ENCODE assay signal across 21 cellular contexts in the genomic region with DNA sequence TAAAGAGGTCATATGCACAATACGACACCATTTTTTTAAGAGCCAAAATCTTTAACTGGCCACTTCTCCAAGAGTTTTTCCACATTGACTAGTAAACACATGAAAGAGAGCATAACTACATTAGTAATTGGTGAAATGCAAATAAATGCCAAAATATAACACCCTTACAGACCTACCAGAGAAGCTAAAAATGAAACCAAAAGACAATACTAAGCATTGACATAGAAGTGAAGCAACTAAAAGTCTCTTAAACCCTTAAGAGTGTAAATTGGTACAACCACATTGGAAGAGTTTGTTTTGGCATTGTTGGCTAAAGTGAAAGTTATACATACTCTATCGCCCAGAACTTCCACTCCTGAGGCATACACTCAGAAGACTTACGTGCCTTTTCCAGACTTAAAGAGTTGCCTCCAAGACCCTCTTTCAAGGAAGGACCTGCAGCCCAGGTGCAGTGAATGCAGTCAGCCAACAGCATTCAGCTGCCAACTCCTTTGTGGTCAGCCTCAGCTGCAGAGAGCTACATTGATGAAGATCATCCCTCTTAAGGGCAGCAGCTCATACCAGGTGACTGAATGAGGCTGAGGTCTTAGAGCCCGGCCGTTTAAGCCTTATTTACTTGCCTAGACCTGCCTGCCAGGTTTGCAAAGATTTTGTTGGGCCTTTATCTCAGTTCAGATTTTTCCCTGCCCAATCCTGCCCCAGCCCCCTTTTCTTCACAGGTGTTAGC.
DNase-seq lines count a peak whose midpoint lies in the region; ATAC-seq, FAIRE-seq and TF ChIP-seq lines count a peak whose summit lies in the region.
"Had no signal": no experiment of that assay in that cellular context is flagged by ENCODE, and none has a peak within 500 bp of the region (broad histone marks: within the 10 kb centered on the region; RNA-seq: fewer than 3 reads in every experiment).

No MANE protein-coding gene starts in this region.

- FAIRE-seq in astrocyte (lab: Jason Lieb, UNC) = no peak
- FAIRE-seq: A204.1 had no signal

- H3K36me3 Mint-ChIP-seq in astrocyte (ENCODE audit: low read depth, unreplicated experiment) = no peaks in the 10 kb centered on the region
- no peaks in the 10 kb centered on the region for H3K36me3 Mint-ChIP-seq in stimulated activated memory B cell treated with anti-CD40 and anti-IgM and Interleukin-4, amounts not matched to agents 10 μg/mL and 1 μg/mL and 100 μg/mL, for 72 hours
- H3K36me3 Mint-ChIP-seq: brain; naive thymus-derived CD4-positive, alpha-beta T cell had no signal

- H3K4me3 Mint-ChIP-seq in astrocyte (ENCODE audit: unreplicated experiment) = no peak overlapping the region
- no peak overlapping the region for H3K4me3 Mint-ChIP-seq in stimulated activated memory B cell treated with anti-CD40 and anti-IgM and Interleukin-4, amounts not matched to agents 10 μg/mL and 1 μg/mL and 100 μg/mL, for 72 hours
- H3K4me3 Mint-ChIP-seq: brain; effector memory CD8-positive, alpha-beta T cell; naive thymus-derived CD4-positive, alpha-beta T cell had no signal

- peak; percentile 27 for ATAC-seq in stimulated activated memory B cell treated with anti-CD40 and anti-IgM and Interleukin-4, amounts not matched to agents 10 μg/mL and 1 μg/mL and 100 μg/mL, for 72 hours
- ATAC-seq: effector memory CD8-positive, alpha-beta T cell; naive thymus-derived CD4-positive, alpha-beta T cell had no signal

- H3K27ac Mint-ChIP-seq in astrocyte (ENCODE audit: unreplicated experiment) = no peak overlapping the region
- H3K27ac Mint-ChIP-seq in stimulated activated memory B cell treated with anti-CD40 and anti-IgM and Interleukin-4, amounts not matched to agents 10 μg/mL and 1 μg/mL and 100 μg/mL, for 72 hours = no peak overlapping the region
- H3K27ac Mint-ChIP-seq: effector memory CD8-positive, alpha-beta T cell; naive thymus-derived CD4-positive, alpha-beta T cell had no signal

- no peaks in the 10 kb centered on the region for H3K27me3 ChIP-seq in astrocyte (ENCODE audit: insufficient read depth, low read length)
- H3K27me3 ChIP-seq: BE2C, stomach, tibial nerve had no signal

- no peaks in the 10 kb centered on the region for H3K27me3 Mint-ChIP-seq in astrocyte (ENCODE audit: low read depth, unreplicated experiment)
- H3K27me3 Mint-ChIP-seq in stimulated activated memory B cell treated with anti-CD40 and anti-IgM and Interleukin-4, amounts not matched to agents 10 μg/mL and 1 μg/mL and 100 μg/mL, for 72 hours = no peaks in the 10 kb centered on the region
- H3K27me3 Mint-ChIP-seq: brain; effector memory CD8-positive, alpha-beta T cell; naive thymus-derived CD4-positive, alpha-beta T cell had no signal

- no peaks in the 10 kb centered on the region for H3K4me1 Mint-ChIP-seq in astrocyte (ENCODE audit: low read depth, unreplicated experiment)
- no peaks in the 10 kb centered on the region for H3K4me1 Mint-ChIP-seq in stimulated activated memory B cell treated with anti-CD40 and anti-IgM and Interleukin-4, amounts not matched to agents 10 μg/mL and 1 μg/mL and 100 μg/mL, for 72 hours
- H3K4me1 Mint-ChIP-seq: brain; naive thymus-derived CD4-positive, alpha-beta T cell had no signal

- no peaks in the 10 kb centered on the region for H3K4me1 ChIP-seq in astrocyte (ENCODE audit: insufficient read depth, low read length)
- H3K4me1 ChIP-seq: BE2C, stomach, tibial nerve had no signal

- no peak overlapping the region for H3K4me3 ChIP-seq in astrocyte (ENCODE audit: insufficient read depth, low read depth, low read length)
- H3K4me3 ChIP-seq: GM23248, stomach, tibial nerve had no signal

- no peak overlapping the region for H2AFZ ChIP-seq in astrocyte (ENCODE audit: low read depth, low read length)
- H2AFZ ChIP-seq: GM23248 had no signal

- no peaks in the 10 kb centered on the region for H3K36me3 ChIP-seq in astrocyte (ENCODE audit: insufficient read depth, low read length)
- H3K36me3 ChIP-seq: BE2C, stomach, tibial nerve had no signal

- no peaks in the 10 kb centered on the region for H4K20me1 ChIP-seq in astrocyte (ENCODE audit: insufficient read depth, low read length)

- H3K4me2 ChIP-seq in astrocyte (ENCODE audit: low read length) = no peak overlapping the region

- H3K9me3 ChIP-seq in astrocyte (ENCODE audit: insufficient read depth, low read depth, low read length) = no peaks in the 10 kb centered on the region
- H3K9me3 ChIP-seq: BE2C, stomach, tibial nerve had no signal

- DNase-seq in NCI-H2196 (lab: John Stamatoyannopoulos, UW; ENCODE audit: unreplicated experiment) = peak; percentile 2
- DNase-seq in NCI-H2196 treated with DMSO at 0.1 percent for 48 hours (lab: John Stamatoyannopoulos, UW; ENCODE audit: unreplicated experiment) = no peak
- DNase-seq in NCI-H2107 (lab: John Stamatoyannopoulos, UW) = peak; percentile 29
- peak; percentile 0 for DNase-seq in astrocyte (ENCODE audit: low read depth)
- DNase-seq in stimulated activated CD4-positive, alpha-beta T cell treated with anti-CD3 and anti-CD28 coated beads, Interleukin-4, amount 100 ng/mL, for 4 hours = no peak
- no peak for DNase-seq in HuH-7 (ENCODE audit: low spot score)
- no peak for DNase-seq in DMS 273 (lab: John Stamatoyannopoulos, UW; ENCODE audit: unreplicated experiment)
- DNase-seq: activated CD4-positive, alpha-beta T cell treated with anti-CD3 and anti-CD28 coated beads, Interleukin-2, amount 50 U/mL, for 48 hours; activated CD4-positive, CD25-positive, alpha-beta regulatory T cell; activated effector memory CD4-positive, alpha-beta T cell treated with Interleukin-2 at 50 U/mL for 16 hours; BE2C; effector memory CD8-positive, alpha-beta T cell; GM23248; naive thymus-derived CD4-positive, alpha-beta T cell; NCI-H1436; stomach; T-helper 9 cell had no signal

- H3K9ac ChIP-seq in astrocyte (ENCODE audit: low read length) = no peak overlapping the region
- H3K9ac ChIP-seq: GM23248 had no signal

- H3K79me2 ChIP-seq in astrocyte (ENCODE audit: insufficient read depth, low read length) = no peaks in the 10 kb centered on the region

- no peak for TF ChIP-seq CTCF in astrocyte (IDR thresholded peaks at IDR 0.05; ENCODE audit: insufficient read depth, low read depth, low read length)

- no peaks in the 10 kb centered on the region for H3K9me3 Mint-ChIP-seq in astrocyte (ENCODE audit: unreplicated experiment)
- H3K9me3 Mint-ChIP-seq in stimulated activated memory B cell treated with anti-CD40 and anti-IgM and Interleukin-4, amounts not matched to agents 10 μg/mL and 1 μg/mL and 100 μg/mL, for 72 hours = no peaks in the 10 kb centered on the region
- H3K9me3 Mint-ChIP-seq: brain had no signal

- no peak overlapping the region for H3K27ac ChIP-seq in astrocyte (ENCODE audit: low read depth, low read length)
- H3K27ac ChIP-seq: GM23248, stomach, tibial nerve had no signal

Comparison
In these comparisons a context has a peak if more than half of its experiments do, and no peak if none do; other contexts are left out.
1. DNase-seq: peak in NCI-H2196 (single experiment), NCI-H2107 (single experiment) and astrocyte (single experiment); none in NCI-H2196 treated with DMSO at 0.1 percent for 48 hours (single experiment), stimulated activated CD4-positive, alpha-beta T cell treated with anti-CD3 and anti-CD28 coated beads, Interleukin-4, amount 100 ng/mL, for 4 hours (0 of 2), HuH-7 (single experiment) and DMS 273 (single experiment).